27 cellular contexts compared by ENCODE assay signal in the genomic region with DNA sequence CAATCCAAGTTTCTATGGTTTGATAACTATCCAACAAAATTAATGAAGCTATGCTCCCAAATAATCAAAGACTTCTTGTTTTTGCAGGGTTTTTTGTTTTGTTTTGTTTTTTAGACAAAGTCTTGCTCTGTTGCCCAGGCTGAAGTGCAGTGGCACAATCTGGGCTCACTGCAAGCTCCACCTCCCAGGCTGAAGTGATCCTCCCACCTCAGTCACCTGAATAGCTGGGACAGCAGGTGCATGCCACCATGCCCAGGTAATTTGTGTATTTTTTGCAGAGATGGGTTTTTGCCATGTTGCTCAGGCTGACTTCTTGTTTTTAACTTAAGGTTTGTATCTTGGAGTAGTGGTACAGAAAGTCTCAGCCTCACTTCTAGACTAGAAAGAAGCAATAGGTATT.
"Had no signal": no experiment of that assay in that cellular context is flagged by ENCODE, and none has a peak within 500 bp of the region (broad histone marks: within the 10 kb centered on the region; RNA-seq: fewer than 3 reads in every experiment).

No MANE protein-coding gene starts in this region.

- H3K27ac ChIP-seq: ascending aorta, brain microvascular endothelial cell, coronary artery, esophagus muscularis mucosa, foreskin keratinocyte, gastrocnemius medialis had no signal

- FAIRE-seq: bronchial epithelial cell had no signal

- H3K27me3 ChIP-seq: ascending aorta, gastrocnemius medialis had no signal

- DNase-seq: activated CD4-positive, alpha-beta memory T cell treated with anti-CD3 and anti-CD28 coated beads, Interleukin-2, amount 10 ng/mL, durations not matched to agents 7 days and 5 days; activated CD4-positive, alpha-beta T cell treated with anti-CD3 and anti-CD28 coated beads for 36 hours; activated CD4-positive, alpha-beta T cell treated with anti-CD3 and anti-CD28 coated beads, Interleukin-2, amount 10 ng/mL, durations not matched to agents 7 days and 5 days; activated CD4-positive, alpha-beta T cell treated with anti-CD3 and anti-CD28 coated beads, Interleukin-2, amount 50 U/mL, for 4 hours; activated CD4-positive, CD25-positive, alpha-beta regulatory T cell; activated CD4-positive, CD25-positive, alpha-beta regulatory T cell treated with anti-CD3 and anti-CD28 coated beads, Interleukin-2, amount 50 U/mL, for 72 hours; activated CD8-positive, alpha-beta memory T cell treated with anti-CD3 and anti-CD28 coated beads, Interleukin-2, amount 50 U/mL, for 48 hours; activated gamma-delta T cell; activated naive CD4-positive, alpha-beta T cell; activated naive CD4-positive, alpha-beta T cell treated with anti-CD3 and anti-CD28 coated beads, Interleukin-2, amount 10 ng/mL, durations not matched to agents 7 days and 5 days; activated naive CD8-positive, alpha-beta T cell treated with anti-CD3 and anti-CD28 coated beads, Interleukin-2, amount 10 ng/mL, durations not matched to agents 7 days and 5 days; activated T-cell treated with anti-CD3 and anti-CD28 coated beads for 4 hours; activated T-cell treated with anti-CD3 and anti-CD28 coated beads, Interleukin-2, amount 50 U/mL, for 24 hours; activated T-cell treated with anti-CD3 and anti-CD28 coated beads, Interleukin-2, amount 50 U/mL, for 72 hours; brain microvascular endothelial cell; effector CD4-positive, alpha-beta T cell; effector memory CD8-positive, alpha-beta T cell; erythroblast; foreskin keratinocyte; gastrocnemius medialis; glutamatergic neuron; T-helper 2 cell had no signal

- ATAC-seq: activated CD4-positive, alpha-beta T cell treated with anti-CD3 and anti-CD28 coated beads for 36 hours; activated naive CD4-positive, alpha-beta T cell treated with anti-CD3 and anti-CD28 coated beads, Interleukin-2, amount 50 U/mL, for 72 hours; activated T-cell treated with anti-CD3 and anti-CD28 coated beads, Interleukin-2, amount 50 U/mL, for 72 hours; effector memory CD8-positive, alpha-beta T cell; foreskin keratinocyte; gastrocnemius medialis had no signal

- H3K36me3 ChIP-seq: ascending aorta, brain microvascular endothelial cell, esophagus muscularis mucosa, gastrocnemius medialis had no signal

- H3K4me3 ChIP-seq: ascending aorta, coronary artery, esophagus muscularis mucosa, gastrocnemius medialis had no signal

- H3K4me1 ChIP-seq: ascending aorta had no signal

- H3K9me3 ChIP-seq: ascending aorta, esophagus muscularis mucosa, gastrocnemius medialis had no signal
